28 cellular contexts compared by ENCODE assay signal in the genomic region with DNA sequence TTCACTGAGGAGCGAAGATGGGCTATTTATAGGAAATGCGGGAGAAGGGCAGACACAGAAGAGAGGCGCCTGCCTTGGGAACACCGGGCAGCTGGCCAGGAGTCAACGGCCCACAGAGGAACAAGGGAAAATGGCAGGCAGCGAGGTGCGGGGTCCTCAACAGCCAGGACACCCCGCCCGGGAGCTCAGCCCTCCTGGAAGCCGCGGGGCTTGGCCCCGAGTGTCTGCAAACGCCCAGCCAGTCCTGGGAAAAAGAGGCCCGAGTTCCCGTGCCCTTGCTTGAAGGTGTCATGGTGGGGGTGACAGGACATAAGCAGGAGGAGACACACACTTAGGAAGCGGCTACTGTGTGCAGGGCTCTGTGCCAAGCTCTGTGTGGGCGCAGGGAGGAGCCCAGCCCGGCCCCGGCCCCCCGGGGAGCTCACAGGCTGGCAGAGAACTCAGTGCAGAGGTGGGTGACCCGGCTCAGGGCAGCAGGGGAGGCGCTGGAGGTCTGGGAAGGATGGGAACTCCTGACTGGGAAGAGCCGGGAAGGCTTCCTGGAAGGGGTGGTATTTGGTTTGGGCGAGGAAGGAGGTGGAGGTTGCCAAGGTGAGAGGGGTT.
DNase-seq lines count a peak whose midpoint lies in the region; ATAC-seq, FAIRE-seq and TF ChIP-seq lines count a peak whose summit lies in the region.
"Had no signal": no experiment of that assay in that cellular context is flagged by ENCODE, and none has a peak within 500 bp of the region (broad histone marks: within the 10 kb centered on the region; RNA-seq: fewer than 3 reads in every experiment).

No MANE protein-coding gene starts in this region.

- POLR2A ChIA-PET in A549 (lab: Yijun Ruan, JAX): no interaction called here

- H3K27me3 Mint-ChIP-seq in chondrocyte (ENCODE audit: low read depth): peaks cover 30% of the 10 kb centered on the region
- H3K27me3 Mint-ChIP-seq: stimulated activated naive CD8-positive, alpha-beta T cell treated with anti-CD3 and anti-CD28 coated beads, Interleukin-15, amount 100 ng/mL, for 72 hours had no signal

- ATAC-seq in A549: peak in 1 of 2 experiments; percentile 27; a peak in 3 of 6 replicates
- ATAC-seq: foreskin keratinocyte; left colon; natural killer cell; stimulated activated naive CD8-positive, alpha-beta T cell treated with anti-CD3 and anti-CD28 coated beads, Interleukin-15, amount 100 ng/mL, for 72 hours had no signal

- 39% methylated on average over 21 of the region's 24 CpGs for WGBS in A549 (ENCODE audit: missing lambda C conversion rate)

- no peak for TF ChIP-seq EP300 in A549 (IDR thresholded peaks at IDR 0.05)

- peaks cover 10% of the 10 kb centered on the region for H3K27me3 ChIP-seq in brain microvascular endothelial cell (replicated peaks)

- FAIRE-seq in A549 (lab: Jason Lieb, UNC) (no peak), H54 (lab: Jason Lieb, UNC) (no peak)
- FAIRE-seq: GM18507 had no signal

- H3K4me1 ChIP-seq in A549: 0 out of 3 replicates have a peak, but pooled peaks cover 3% of the 10 kb centered on the region
- H3K4me1 ChIP-seq: adrenal gland, foreskin keratinocyte, prostate gland, SJSA1 had no signal

- CTCF ChIA-PET in A549 (lab: Yijun Ruan, JAX): interaction anchor here (0.6 kb wide), 2 partner anchors 9 to 17 kb away, joined by 3 read pairs; no protein-coding TSS in a partner anchor

- no peaks in the 10 kb centered on the region for H3K36me3 ChIP-seq in brain microvascular endothelial cell (replicated peaks)
- H3K36me3 ChIP-seq: adrenal gland, prostate gland, SJSA1 had no signal

- no peaks in the 10 kb centered on the region for H3K9me3 Mint-ChIP-seq in chondrocyte (ENCODE audit: low read depth)
- H3K9me3 Mint-ChIP-seq: activated CD4-positive, alpha-beta memory T cell treated with anti-CD3 and anti-CD28 coated beads for 36 hours; mesothelial cell of epicardium; stimulated activated naive CD8-positive, alpha-beta T cell treated with anti-CD3 and anti-CD28 coated beads, Interleukin-15, amount 100 ng/mL, for 72 hours had no signal

- H3K27ac Mint-ChIP-seq in chondrocyte (ENCODE audit: unreplicated experiment): no peak overlapping the region
- H3K27ac Mint-ChIP-seq: activated B cell treated with CpG ODN at 0.5 μM for 24 hours; activated CD4-positive, alpha-beta memory T cell treated with anti-CD3 and anti-CD28 coated beads for 36 hours; mesothelial cell of epicardium; natural killer cell had no signal

- H3K4me2 ChIP-seq in A549: no peak overlapping the region
- H3K4me2 ChIP-seq: PC-9, smooth muscle cell had no signal

- H3K27ac ChIP-seq in A549 (no peak overlapping the region), brain microvascular endothelial cell (no peak overlapping the region)
- H3K27ac ChIP-seq: adrenal gland, foreskin keratinocyte, HL-60, PC-9, prostate gland, SJSA1 had no signal

- DNase-seq in A549 (ENCODE audit: low read depth in 1 of 2, low spot score in 1 of 2) (no peak), H54 (ENCODE audit: insufficient read length, low spot score) (peak; percentile 82), chondrocyte (ENCODE audit: low spot score) (peak; percentile 75), kidney tubule cell (ENCODE audit: low spot score) (peak; percentile 29), GM20000 (ENCODE audit: low spot score) (no peak), SK-N-DZ (ENCODE audit: low spot score) (no peak), nucleus accumbens (lab: John Stamatoyannopoulos, UW) (no peak), brain microvascular endothelial cell (no peak)
- DNase-seq: activated B cell treated with CpG ODN at 0.5 μM for 24 hours; activated CD4-positive, alpha-beta memory T cell treated with anti-CD3 and anti-CD28 coated beads for 36 hours; activated gamma-delta T cell; adrenal gland; erythroblast; foreskin keratinocyte; left colon; natural killer cell; NCI-H1694; PC-9; stimulated activated CD4-positive, alpha-beta T cell treated with anti-CD3 and anti-CD28 coated beads, Interleukin-2, amount 100 ng/mL, for 48 hours; stimulated activated naive CD8-positive, alpha-beta T cell treated with anti-CD3 and anti-CD28 coated beads, Interleukin-15, amount 100 ng/mL, for 72 hours; trophoblast cell had no signal

- H3K4me1 Mint-ChIP-seq in chondrocyte (ENCODE audit: low read depth): no peaks in the 10 kb centered on the region
- H3K4me1 Mint-ChIP-seq: mesothelial cell of epicardium had no signal

- no peak for TF ChIP-seq RAD21 in A549 (conservative IDR thresholded peaks at IDR 0.05 in 1 of 2, IDR thresholded peaks at IDR 0.05 in 1 of 2)

- in situ Hi-C loops in brain microvascular endothelial cell (cut with HindIII; ENCODE audit: low pct_ligation_motif_present, low sequenced_read_pairs): no loop called here

- H3K4me3 ChIP-seq in A549: no peak overlapping the region
- H3K4me3 ChIP-seq in brain microvascular endothelial cell (ENCODE audit: low read depth, low read length): no peak overlapping the region
- H3K4me3 ChIP-seq: adrenal gland, PC-9, prostate gland, SJSA1, smooth muscle cell had no signal

- TF ChIP-seq CTCF in A549 (IDR thresholded peaks at IDR 0.05) (no peak), chondrocyte (IDR thresholded peaks at IDR 0.05) (no peak), GM20000 (IDR thresholded peaks at IDR 0.05; ENCODE audit: extremely low read depth, missing control alignments) (no peak), brain microvascular endothelial cell (IDR thresholded peaks at IDR 0.05; ENCODE audit: low read depth, low read length, missing control alignments) (no peak)

- TF ChIP-seq POLR2A in A549 (IDR thresholded peaks at IDR 0.05; ENCODE audit: low read length) (no peak), H54 (IDR thresholded peaks at IDR 0.05; ENCODE audit: low read depth, low read length) (no peak)

- no peaks in the 10 kb centered on the region for H3K9me3 ChIP-seq in A549
- H3K9me3 ChIP-seq: adrenal gland, prostate gland, SJSA1 had no signal

- no peaks in the 10 kb centered on the region for H3K36me3 Mint-ChIP-seq in chondrocyte (ENCODE audit: low read depth)
- H3K36me3 Mint-ChIP-seq: activated CD4-positive, alpha-beta memory T cell treated with anti-CD3 and anti-CD28 coated beads for 36 hours; natural killer cell had no signal

- no peak overlapping the region for H3K4me3 Mint-ChIP-seq in chondrocyte (ENCODE audit: unreplicated experiment)
- H3K4me3 Mint-ChIP-seq: activated B cell treated with CpG ODN at 0.5 μM for 24 hours; activated CD4-positive, alpha-beta memory T cell treated with anti-CD3 and anti-CD28 coated beads for 36 hours; IgD-negative memory B cell; mesothelial cell of epicardium; natural killer cell; stimulated activated naive CD8-positive, alpha-beta T cell treated with anti-CD3 and anti-CD28 coated beads, Interleukin-15, amount 100 ng/mL, for 72 hours had no signal

TF ChIP-seq in A549, 52 proteins besides CTCF, POLR2A, EP300 and RAD21:
- TF ChIP-seq ZFP36 (IDR thresholded peaks at IDR 0.05; ENCODE audit: borderline replicate concordance, partially characterized antibody): peak; percentile 51
- TF ChIP-seq MAFK (IDR thresholded peaks at IDR 0.05; ENCODE audit: partially characterized antibody): no peak

Comparison
In these comparisons a context has a peak if more than half of its experiments do, and no peak if none do; other contexts are left out.
1. DNase-seq: peak in H54 (single experiment), chondrocyte (single experiment) and kidney tubule cell (single experiment); none in A549 (0 of 2), GM20000 (single experiment), SK-N-DZ (single experiment), nucleus accumbens (0 of 56) and brain microvascular endothelial cell (single experiment).